ENCODE assay signal across 21 cellular contexts in the genomic region with DNA sequence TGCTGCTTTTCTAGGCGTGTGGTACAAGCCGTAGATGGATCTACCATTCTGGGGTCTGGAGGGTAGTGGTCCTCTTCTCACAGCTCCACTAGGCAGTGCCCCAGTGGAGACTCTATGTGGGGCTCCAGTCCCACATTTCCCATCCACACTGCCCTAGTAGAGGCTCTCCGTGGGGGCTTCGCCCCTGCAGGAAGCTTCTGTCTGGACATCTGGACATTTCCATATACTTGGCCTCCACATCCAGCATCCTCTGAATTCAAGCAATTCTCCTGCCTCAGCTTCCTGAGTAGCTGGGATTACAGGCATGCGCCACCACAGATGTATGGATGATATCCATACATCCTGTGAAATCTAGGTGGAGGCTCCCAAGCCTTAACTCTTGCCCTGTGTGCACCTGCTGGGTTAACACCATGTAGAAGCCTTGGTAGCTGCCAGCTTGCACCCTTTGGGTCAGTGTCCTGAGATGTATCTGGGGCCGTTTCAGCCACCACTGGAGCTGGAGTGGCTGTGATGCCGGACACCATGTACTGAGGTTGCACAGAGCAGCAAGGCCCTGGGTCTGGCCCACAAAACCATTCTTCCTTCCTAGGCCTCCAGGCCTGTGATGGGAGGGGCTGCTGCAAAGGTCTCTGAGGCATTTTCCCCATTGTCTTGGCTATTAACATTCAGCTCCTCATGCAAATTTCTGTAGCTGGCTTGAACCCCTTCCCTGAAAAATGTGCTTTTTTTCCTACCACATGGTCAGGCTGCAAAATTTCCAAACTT.
"Had no signal": no experiment of that assay in that cellular context is flagged by ENCODE, and none has a peak within 500 bp of the region (broad histone marks: within the 10 kb centered on the region; RNA-seq: fewer than 3 reads in every experiment).

No MANE protein-coding gene starts in this region.

- H3K27ac ChIP-seq: coronary artery, gastrocnemius medialis, heart right ventricle, right atrium auricular region, suprapubic skin, thyroid gland, upper lobe of left lung had no signal

- H3K27me3 Mint-ChIP-seq: naive thymus-derived CD8-positive, alpha-beta T cell had no signal

- FAIRE-seq: islet of Langerhans, small intestine had no signal

- DNase-seq: effector CD4-positive, alpha-beta T cell; gastrocnemius medialis; heart right ventricle; hypothalamus; kidney glomerular epithelial cell; mammary epithelial cell; mucosa of descending colon; naive thymus-derived CD8-positive, alpha-beta T cell; small intestine; stimulated activated CD4-positive, alpha-beta T cell treated with anti-CD3 and anti-CD28 coated beads, Interleukin-12 subunit alpha, Interleukin-12 subunit beta, amount 100 ng/mL, for 4 hours; stimulated activated naive CD8-positive, alpha-beta T cell treated with anti-CD3 and anti-CD28 coated beads, Interleukin-15, Interleukin-2, amounts not matched to agents 100 U/mL and 50 U/mL, for 24 hours; thyroid gland; upper lobe of left lung; uterus had no signal

- H3K27me3 ChIP-seq: gastrocnemius medialis, heart right ventricle, neutrophil, right atrium auricular region, suprapubic skin, thyroid gland, upper lobe of left lung, uterus had no signal

- H3K36me3 ChIP-seq: gastrocnemius medialis, neutrophil, right atrium auricular region, suprapubic skin, thyroid gland, upper lobe of left lung, uterus had no signal

- H3K27ac Mint-ChIP-seq: naive thymus-derived CD8-positive, alpha-beta T cell had no signal

- H3K4me1 ChIP-seq: right atrium auricular region, suprapubic skin, uterus had no signal

- H3K9me3 ChIP-seq: gastrocnemius medialis, neutrophil, right atrium auricular region, suprapubic skin, thyroid gland had no signal

- H3K4me3 ChIP-seq: coronary artery, gastrocnemius medialis, heart right ventricle, mucosa of descending colon, right atrium auricular region, suprapubic skin, thyroid gland, upper lobe of left lung, uterus had no signal

- ATAC-seq: esophagus mucosa; gastrocnemius medialis; heart right ventricle; left lobe of liver; mucosa of descending colon; naive thymus-derived CD8-positive, alpha-beta T cell; stimulated activated naive CD8-positive, alpha-beta T cell treated with anti-CD3 and anti-CD28 coated beads, Interleukin-15, Interleukin-2, amounts not matched to agents 100 U/mL and 50 U/mL, for 24 hours had no signal
